8 cellular contexts compared by ENCODE assay signal in genomic region chr5:137754236-137754960, GRCh38. TPM values are rescaled to one million over a fixed set of nuclear protein-coding genes. Genes with fewer than 3 reads are reported as not detected.
DNase-seq lines count a peak whose midpoint lies in the region; ATAC-seq and TF ChIP-seq lines count a peak whose summit lies in the region.

TSS of gene HNRNPA0 (minus strand) at chr5:137754363. CDS start at chr5:137754066, 297 bp downstream.

- peak within 1 kb of the TSS; percentile 99 for H3K9ac ChIP-seq in muscle layer of colon (ENCODE audit: low read length)

- peaks cover 21% of the 10 kb centered on the region for H3K36me3 ChIP-seq in PC-9 (ENCODE audit: low read depth)
- peaks cover 0 to 3% of the 10 kb centered on the region in 2 donors for H3K36me3 ChIP-seq in esophagus (ENCODE audit: control insufficient read depth in 2 of 2, insufficient read depth in 2 of 2, low read length in 1 of 2)
- H3K36me3 ChIP-seq in muscle layer of colon (ENCODE audit: insufficient read depth, low read length) = no peaks in the 10 kb centered on the region

- no TSS peak for BruUV-seq in PC-9 (replicated peaks; lab: Mats Ljungman, UMichigan)

- H3K9me2 ChIP-seq in PC-9 (ENCODE audit: insufficient read depth) = no peaks in the 10 kb centered on the region

- H3K4me1 ChIP-seq in PC-9 (replicated peaks; ENCODE audit: insufficient read depth) = peaks cover 43% of the 10 kb centered on the region
- no peaks in the 10 kb centered on the region for H3K4me1 ChIP-seq in esophagus (ENCODE audit: control insufficient read depth in 2 of 2, insufficient read depth in 2 of 2, low read length in 1 of 2)
- peaks cover 18% of the 10 kb centered on the region for H3K4me1 ChIP-seq in muscle layer of colon (ENCODE audit: insufficient read depth, low read length)

- H3K27me3 ChIP-seq in PC-9 (ENCODE audit: insufficient read depth, low read depth) (no peaks in the 10 kb centered on the region), esophagus (ENCODE audit: control insufficient read depth in 1 of 2, insufficient read depth in 2 of 2, low read length in 2 of 2) (no peaks in the 10 kb centered on the region), muscle layer of colon (ENCODE audit: control insufficient read depth in 1 of 2, insufficient read depth in 2 of 2, low read length in 2 of 2) (no peaks in the 10 kb centered on the region)

- H3K4me2 ChIP-seq in PC-9 = peak within 1 kb of the TSS; percentile 87

- POLR2A ChIA-PET in PC-9 (lab: Charles Lee; ENCODE audit: unreplicated experiment) = interaction anchor here (0.6 to 0.7 kb wide), 3 partner anchors 22 to 1742 kb away, joined by 8 to 20 read pairs (median 14); no protein-coding TSS in a partner anchor

- H3F3A ChIP-seq in PC-9 (ENCODE audit: insufficient read depth, low read depth) = peaks cover 34% of the 10 kb centered on the region

- DNase-seq in DMS153 treated with DMSO at 0.1 percent for 48 hours (lab: John Stamatoyannopoulos, UW; ENCODE audit: unreplicated experiment) (peak; percentile 46), PC-9 (peak; percentile 88 to 94)
- peak; percentile 97 for DNase-seq in Jurkat, Clone E6-1 (ENCODE audit: low read depth, low spot score)
- peak; percentile 97 for DNase-seq in activated T-cell treated with anti-CD3 and anti-CD28 coated beads, Interleukin-2, amount 50 U/mL, for 1 hour
- DNase-seq in stimulated activated CD8-positive, alpha-beta memory T cell treated with anti-CD3 and anti-CD28 coated beads, Interleukin-7, amount 100 ng/mL, for 24 hours (ENCODE audit: low read depth) = peak; percentile 90

- no peak for TF ChIP-seq CTCF in PC-9 (conservative IDR thresholded peaks at IDR 0.05)

- peak within 1 kb of the TSS; percentile 85 for H2AFZ ChIP-seq in PC-9

- H3K9me3 ChIP-seq in PC-9 (ENCODE audit: insufficient read depth, low read depth) (no peaks in the 10 kb centered on the region), esophagus (ENCODE audit: control insufficient read depth in 2 of 2, insufficient read depth in 1 of 2, low read depth in 1 of 2, low read length in 1 of 2) (no peaks in the 10 kb centered on the region), muscle layer of colon (ENCODE audit: low read length) (no peaks in the 10 kb centered on the region)

- H3K4me3 ChIP-seq in Jurkat, Clone E6-1 (ENCODE audit: low read length) = peak within 1 kb of the TSS; percentile 96
- H3K4me3 ChIP-seq in PC-9 (peak within 1 kb of the TSS; percentile 61), esophagus (ENCODE audit: low read depth in 1 of 2, low read length in 2 of 2) (peak within 1 kb of the TSS; percentile 81 to 97), muscle layer of colon (ENCODE audit: low read depth in 1 of 2, low read length in 2 of 2) (peak within 1 kb of the TSS; percentile 90 to 97)

- ATAC-seq in GM21619 (IDR thresholded peaks at IDR 0.05; ENCODE audit: unreplicated experiment) = peak; percentile 74

- intact Hi-C loops in PC-9 (cut with micrococcal nuclease; ENCODE audit: unreplicated experiment) = loop anchor here (2.0 to 10.0 kb wide), 2 partner anchors 278 to 310 kb away; partner anchors contain the start of gene FAM13B

- CTCF ChIA-PET in PC-9 (lab: Charles Lee) = interaction anchor here (0.7 kb wide), 1 partner anchor 116 kb away, joined by 7 read pairs; no protein-coding TSS in a partner anchor

- 1% methylated on average over 68 to 77 of the region's 77 CpGs for WGBS in esophagus, 2 donors

- H4K20me1 ChIP-seq in PC-9 (ENCODE audit: insufficient read depth) = peaks cover 32% of the 10 kb centered on the region

- peaks cover 48% of the 10 kb centered on the region for H3K79me2 ChIP-seq in PC-9 (ENCODE audit: low read depth)

- peak within 1 kb of the TSS; percentile 91 for H3K27ac ChIP-seq in PC-9
- peak within 1 kb of the TSS; percentile 99 to 100 for H3K27ac ChIP-seq in esophagus (ENCODE audit: low read depth in 2 of 2, low read length in 1 of 2)
- peak within 1 kb of the TSS; percentile 97 for H3K27ac ChIP-seq in muscle layer of colon (ENCODE audit: low read depth, low read length)

RNA-seq across cellular contexts. Expression of gene HNRNPA0, which starts in this region (rescaled TPM):
- polyA plus RNA-seq in Jurkat, Clone E6-1 (2012; ENCODE audit: insufficient read depth, insufficient read length) = 47.9 TPM
- 27.8 and 32.2 TPM in 2 replicates for total RNA-seq in PC-9 (2021)
- polyA plus RNA-seq in esophagus = 10 to 100 TPM; 12.8 to 20.0 TPM

Comparison
In these comparisons a context has a peak if more than half of its experiments do, and no peak if none do; other contexts are left out.
1. Peak in every context shown above with its lines: DNase-seq, ATAC-seq, H3K4me3 ChIP-seq and H3K27ac ChIP-seq.
2. DNase-seq: peak in every context shown above with its lines; median percentile 97 in Jurkat, Clone E6-1; 97 in activated T-cell treated with anti-CD3 and anti-CD28 coated beads, Interleukin-2, amount 50 U/mL, for 1 hour; 91 in PC-9; 90 in stimulated activated CD8-positive, alpha-beta memory T cell treated with anti-CD3 and anti-CD28 coated beads, Interleukin-7, amount 100 ng/mL, for 24 hours; 46 in DMS153 treated with DMSO at 0.1 percent for 48 hours.